34 cellular contexts compared by ENCODE assay signal in genomic region chrX:51697397-51697796, GRCh38. TPM values are rescaled to one million over a fixed set of nuclear protein-coding genes. Genes with fewer than 3 reads are reported as not detected.
"Had no signal": no experiment of that assay in that cellular context is flagged by ENCODE, and none has a peak within 500 bp of the region (broad histone marks: within the 10 kb centered on the region; RNA-seq: fewer than 3 reads in every experiment).

No MANE protein-coding gene starts in this region.

- H3K36me3 ChIP-seq: ascending aorta, esophagus squamous epithelium, heart right ventricle, left ventricle myocardium inferior, stomach, thyroid gland, upper lobe of right lung had no signal

- ATAC-seq: activated CD4-positive, alpha-beta T cell treated with anti-CD3 and anti-CD28 coated beads for 36 hours; heart right ventricle; stimulated activated naive B cell treated with anti-CD40 and anti-IgM and Interleukin-4, amounts not matched to agents 10 μg/mL and 1 μg/mL and 100 μg/mL, for 72 hours; upper lobe of right lung had no signal

- H3K9me3 ChIP-seq: ascending aorta, esophagus squamous epithelium, heart right ventricle, left ventricle myocardium inferior, stomach, thyroid gland, upper lobe of right lung had no signal

- DNase-seq: activated CD4-positive, alpha-beta T cell treated with anti-CD3 and anti-CD28 coated beads for 36 hours; activated CD4-positive, alpha-beta T cell treated with anti-CD3 and anti-CD28 coated beads, Interleukin-2, amount 50 U/mL, for 4 hours; activated CD4-positive, CD25-positive, alpha-beta regulatory T cell; activated CD8-positive, alpha-beta memory T cell treated with anti-CD3 and anti-CD28 coated beads, Interleukin-2, amount 50 U/mL, for 48 hours; activated gamma-delta T cell; activated naive CD4-positive, alpha-beta T cell treated with anti-CD3 and anti-CD28 coated beads, Interleukin-2, amount 10 ng/mL, durations not matched to agents 7 days and 5 days; activated naive CD8-positive, alpha-beta T cell treated with anti-CD3 and anti-CD28 coated beads, Interleukin-2, amount 10 ng/mL, durations not matched to agents 7 days and 5 days; activated T-cell treated with anti-CD3 and anti-CD28 coated beads, Interleukin-2, amount 50 U/mL, for 24 hours; effector CD8-positive, alpha-beta T cell; esophagus squamous epithelium; foreskin melanocyte; heart right ventricle; left ventricle myocardium inferior; stimulated activated CD4-positive, alpha-beta T cell treated with anti-CD3 and anti-CD28 coated beads, Interleukin-15, amount 100 ng/mL, for 24 hours; stimulated activated CD4-positive, alpha-beta T cell treated with anti-CD3 and anti-CD28 coated beads, Interleukin-2, amount 100 ng/mL, for 24 hours; stimulated activated naive B cell treated with anti-CD40 and anti-IgM and Interleukin-4, amounts not matched to agents 10 μg/mL and 1 μg/mL and 100 μg/mL, for 72 hours; stomach; T-helper 2 cell; thyroid gland; upper lobe of right lung had no signal

- H3K4me1 Mint-ChIP-seq: activated CD4-positive, alpha-beta T cell treated with anti-CD3 and anti-CD28 coated beads for 36 hours; activated naive CD4-positive, alpha-beta T cell treated with anti-CD3 and anti-CD28 coated beads, Interleukin-2, amount 10 ng/mL, durations not matched to agents 7 days and 5 days; activated naive CD8-positive, alpha-beta T cell treated with anti-CD3 and anti-CD28 coated beads, Interleukin-2, amount 10 ng/mL, durations not matched to agents 7 days and 5 days; brain; nephron; stimulated activated naive B cell treated with anti-CD40 and anti-IgM and Interleukin-4, amounts not matched to agents 10 μg/mL and 1 μg/mL and 100 μg/mL, for 72 hours had no signal

- H3K27ac Mint-ChIP-seq: activated CD4-positive, alpha-beta T cell treated with anti-CD3 and anti-CD28 coated beads for 36 hours; activated naive CD4-positive, alpha-beta T cell treated with anti-CD3 and anti-CD28 coated beads, Interleukin-2, amount 10 ng/mL, durations not matched to agents 7 days and 5 days; activated naive CD8-positive, alpha-beta T cell treated with anti-CD3 and anti-CD28 coated beads, Interleukin-2, amount 10 ng/mL, durations not matched to agents 7 days and 5 days; activated T-cell treated with anti-CD3 and anti-CD28 coated beads, Interleukin-2, amount 50 U/mL, for 24 hours; brain; dendritic cell treated with granulocyte-macrophage colony-stimulating factor and Interleukin-4, amounts not matched to agents 40 ng/mL and 50 ng/mL, for 4 days; nephron; progenitor cell of endocrine pancreas; stimulated activated naive B cell treated with anti-CD40 and anti-IgM and Interleukin-4, amounts not matched to agents 10 μg/mL and 1 μg/mL and 100 μg/mL, for 72 hours had no signal

- H3K27me3 ChIP-seq: ascending aorta, esophagus squamous epithelium, thyroid gland, upper lobe of right lung had no signal

- H3K27ac ChIP-seq: ascending aorta, epithelial cell of prostate, esophagus squamous epithelium, heart right ventricle, left ventricle myocardium inferior, stomach, thyroid gland, upper lobe of right lung had no signal

- H3K4me3 Mint-ChIP-seq: activated CD4-positive, alpha-beta T cell treated with anti-CD3 and anti-CD28 coated beads for 36 hours; activated naive CD4-positive, alpha-beta T cell treated with anti-CD3 and anti-CD28 coated beads, Interleukin-2, amount 10 ng/mL, durations not matched to agents 7 days and 5 days; activated naive CD8-positive, alpha-beta T cell treated with anti-CD3 and anti-CD28 coated beads, Interleukin-2, amount 10 ng/mL, durations not matched to agents 7 days and 5 days; activated T-cell treated with anti-CD3 and anti-CD28 coated beads, Interleukin-2, amount 50 U/mL, for 24 hours; brain; dendritic cell treated with granulocyte-macrophage colony-stimulating factor and Interleukin-4, amounts not matched to agents 40 ng/mL and 50 ng/mL, for 4 days; nephron; stimulated activated naive B cell treated with anti-CD40 and anti-IgM and Interleukin-4, amounts not matched to agents 10 μg/mL and 1 μg/mL and 100 μg/mL, for 72 hours had no signal

- H3K27me3 Mint-ChIP-seq: activated naive CD8-positive, alpha-beta T cell treated with anti-CD3 and anti-CD28 coated beads, Interleukin-2, amount 10 ng/mL, durations not matched to agents 7 days and 5 days; dendritic cell treated with granulocyte-macrophage colony-stimulating factor and Interleukin-4, amounts not matched to agents 40 ng/mL and 50 ng/mL, for 4 days had no signal

- H3K4me1 ChIP-seq: ascending aorta, esophagus squamous epithelium, heart right ventricle, left ventricle myocardium inferior, stomach, thyroid gland, upper lobe of right lung had no signal

- FAIRE-seq: endometrium had no signal

- H3K36me3 Mint-ChIP-seq: activated naive CD4-positive, alpha-beta T cell treated with anti-CD3 and anti-CD28 coated beads, Interleukin-2, amount 10 ng/mL, durations not matched to agents 7 days and 5 days; activated naive CD8-positive, alpha-beta T cell treated with anti-CD3 and anti-CD28 coated beads, Interleukin-2, amount 10 ng/mL, durations not matched to agents 7 days and 5 days; brain; stimulated activated naive B cell treated with anti-CD40 and anti-IgM and Interleukin-4, amounts not matched to agents 10 μg/mL and 1 μg/mL and 100 μg/mL, for 72 hours had no signal

- H3K9me3 Mint-ChIP-seq: activated naive CD4-positive, alpha-beta T cell treated with anti-CD3 and anti-CD28 coated beads, Interleukin-2, amount 10 ng/mL, durations not matched to agents 7 days and 5 days; activated naive CD8-positive, alpha-beta T cell treated with anti-CD3 and anti-CD28 coated beads, Interleukin-2, amount 10 ng/mL, durations not matched to agents 7 days and 5 days; activated T-cell treated with anti-CD3 and anti-CD28 coated beads, Interleukin-2, amount 50 U/mL, for 24 hours; dendritic cell treated with granulocyte-macrophage colony-stimulating factor and Interleukin-4, amounts not matched to agents 40 ng/mL and 50 ng/mL, for 4 days; stimulated activated naive B cell treated with anti-CD40 and anti-IgM and Interleukin-4, amounts not matched to agents 10 μg/mL and 1 μg/mL and 100 μg/mL, for 72 hours had no signal

- H3K4me3 ChIP-seq: ascending aorta, esophagus squamous epithelium, heart right ventricle, left ventricle myocardium inferior, smooth muscle cell, stomach, thyroid gland, upper lobe of right lung had no signal

- H3K4me2 ChIP-seq: smooth muscle cell had no signal

RNA-seq across cellular contexts. Expression of gene CENPVL1, which starts 12.9 kb away (rescaled TPM):
- total RNA-seq: activated CD4-positive, alpha-beta T cell treated with anti-CD3 and anti-CD28 coated beads for 36 hours; activated CD8-positive, alpha-beta memory T cell treated with anti-CD3 and anti-CD28 coated beads for 36 hours; activated naive CD8-positive, alpha-beta T cell treated with anti-CD3 and anti-CD28 coated beads, Interleukin-2, amount 10 ng/mL, durations not matched to agents 7 days and 5 days; ascending aorta; cardiac septum; esophagus squamous epithelium; glomerular endothelial cell; heart right ventricle; left ventricle myocardium inferior; lung microvascular endothelial cell; osteoblast; renal cortical epithelial cell; smooth muscle cell; stomach; thyroid gland; upper lobe of right lung had no signal
- polyA plus RNA-seq: heart right ventricle, smooth muscle cell, stomach had no signal

RNA-seq across cellular contexts. Expression of gene CENPVL2, which starts 14.8 kb away (rescaled TPM):
- total RNA-seq: activated CD4-positive, alpha-beta T cell treated with anti-CD3 and anti-CD28 coated beads for 36 hours; activated CD8-positive, alpha-beta memory T cell treated with anti-CD3 and anti-CD28 coated beads for 36 hours; activated naive CD8-positive, alpha-beta T cell treated with anti-CD3 and anti-CD28 coated beads, Interleukin-2, amount 10 ng/mL, durations not matched to agents 7 days and 5 days; ascending aorta; cardiac septum; esophagus squamous epithelium; glomerular endothelial cell; heart right ventricle; left ventricle myocardium inferior; lung microvascular endothelial cell; osteoblast; renal cortical epithelial cell; smooth muscle cell; stomach; thyroid gland; upper lobe of right lung had no signal
- polyA plus RNA-seq: heart right ventricle, smooth muscle cell, stomach had no signal
